In the genomic region with DNA sequence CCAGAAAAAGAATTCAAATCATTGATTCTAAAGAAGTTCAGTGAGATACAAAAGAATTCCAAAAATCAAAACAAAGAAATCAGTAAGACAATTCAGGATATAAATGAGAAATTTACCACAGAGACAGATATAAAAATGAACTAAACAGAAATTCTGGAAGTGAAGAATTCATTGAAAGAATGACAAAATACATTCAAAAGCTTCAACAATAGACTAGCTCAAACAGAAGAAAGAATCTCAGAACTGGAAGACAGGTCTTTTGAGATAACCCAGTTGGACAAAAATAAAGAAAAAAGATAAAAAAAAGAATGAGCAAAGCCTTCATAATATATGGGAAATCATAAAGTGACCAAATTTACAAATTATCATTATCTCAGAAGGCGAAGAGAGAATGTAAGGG, we compare ENCODE assay signal across 19 cellular contexts.
"Had no signal": no experiment of that assay in that cellular context is flagged by ENCODE, and none has a peak within 500 bp of the region (broad histone marks: within the 10 kb centered on the region; RNA-seq: fewer than 3 reads in every experiment).

No MANE protein-coding gene starts in this region.

- H3K27ac ChIP-seq: body of pancreas, SK-N-MC had no signal

- H3K27me3 ChIP-seq: body of pancreas had no signal

- H3K9me3 ChIP-seq: body of pancreas had no signal

- DNase-seq: activated CD4-positive, alpha-beta T cell treated with anti-CD3 and anti-CD28 coated beads for 4 hours; activated CD8-positive, alpha-beta memory T cell treated with anti-CD3 and anti-CD28 coated beads, Interleukin-2, amount 50 U/mL, for 4 hours; activated CD8-positive, alpha-beta T cell treated with anti-CD3 and anti-CD28 coated beads for 36 hours; activated gamma-delta T cell treated with Interleukin-2 at 50 U/mL for 16 hours; activated naive CD4-positive, alpha-beta T cell treated with anti-CD3 and anti-CD28 coated beads, Interleukin-2, amount 10 ng/mL, durations not matched to agents 7 days and 5 days; activated T-cell treated with anti-CD3 and anti-CD28 coated beads, Interleukin-2, amount 50 U/mL, for 72 hours; aorta; body of pancreas; NCI-H1048; NCI-H146; NCI-H187 treated with DMSO at 0.1 percent for 48 hours; NCI-H2081 treated with DMSO at 0.1 percent for 48 hours; NCI-H2171; NCI-H2227 treated with DMSO at 0.1 percent for 48 hours; NCI-H526; NCI-H774 had no signal

- ATAC-seq: activated CD4-positive, CD25-positive, alpha-beta regulatory T cell treated with anti-CD3 and anti-CD28 coated beads, Interleukin-2, amount 50 U/mL, for 24 hours; activated CD8-positive, alpha-beta T cell treated with anti-CD3 and anti-CD28 coated beads for 36 hours; activated T-cell treated with anti-CD3 and anti-CD28 coated beads, Interleukin-2, amount 50 U/mL, for 72 hours; body of pancreas; Right ventricle myocardium inferior had no signal

- H3K4me3 ChIP-seq: body of pancreas, SK-N-MC had no signal
